Comparison of ENCODE assay signal across 12 cellular contexts in genomic region chr1:25688390-25689119, GRCh38.
A peak's percentile ranks its signal among the peaks of the same experiment; 100 is the strongest.
DNase-seq lines count a peak whose midpoint lies in the region; ATAC-seq and TF ChIP-seq lines count a peak whose summit lies in the region.
"Had no signal": no experiment of that assay in that cellular context is flagged by ENCODE, and none has a peak within 500 bp of the region (broad histone marks: within the 10 kb centered on the region; RNA-seq: fewer than 3 reads in every experiment).

No MANE protein-coding gene starts in this region.

- H3K4me3 ChIP-seq in AG04450 (ENCODE audit: low read depth, low read length): no peak overlapping the region
- no peak overlapping the region for H3K4me3 ChIP-seq in naive thymus-derived CD4-positive, alpha-beta T cell (ENCODE audit: low read length)
- H3K4me3 ChIP-seq: BLaER1 had no signal

- DNase-seq in AG04450 (ENCODE audit: low read depth, low spot score) (no peak), LoVo (ENCODE audit: low spot score) (peak; percentile 4), dedifferentiated amniotic fluid mesenchymal stem cell (ENCODE audit: extremely low spot score) (peak; percentile 34), ACHN (no peak), KG1 (lab: John Stamatoyannopoulos, UW) (no peak), KBM-7 (no peak)
- DNase-seq in naive thymus-derived CD4-positive, alpha-beta T cell: no peak
- DNase-seq: brain microvascular endothelial cell, foreskin melanocyte, H7 had no signal

- peak overlapping the region in 7 of 9 donors; percentile 54 to 98 (median 81) for H3K27ac Mint-ChIP-seq in naive thymus-derived CD4-positive, alpha-beta T cell

- H3K27ac ChIP-seq in AG04450 (ENCODE audit: low read depth, low read length): peak overlapping the region; percentile 33
- no peak overlapping the region for H3K27ac ChIP-seq in naive thymus-derived CD4-positive, alpha-beta T cell (ENCODE audit: low read depth, low read length)
- H3K27ac ChIP-seq: BLaER1, brain microvascular endothelial cell had no signal

- H3K27me3 Mint-ChIP-seq in naive thymus-derived CD4-positive, alpha-beta T cell: peaks cover 0 to 76% (median 0%) of the 10 kb centered on the region in 5 donors

- POLR2A ChIA-PET in AG04450 (lab: Yijun Ruan, JAX): no interaction called here
- POLR2A ChIA-PET in naive thymus-derived CD4-positive, alpha-beta T cell (lab: Charles Lee): interaction anchor here (1.0 to 1.2 kb wide), 3 partner anchors 10 to 20 kb away, joined by 3 to 5 read pairs (median 4); no protein-coding TSS in a partner anchor

- CTCF ChIA-PET in AG04450 (lab: Charles Lee): no interaction called here
- CTCF ChIA-PET in naive thymus-derived CD4-positive, alpha-beta T cell (lab: Charles Lee): interaction anchor here (1.5 kb wide), 1 partner anchor 80 kb away, joined by 3 read pairs; no protein-coding TSS in a partner anchor

- peaks cover 0 to 40% of the 10 kb centered on the region in 2 donors for H3K4me1 ChIP-seq in naive thymus-derived CD4-positive, alpha-beta T cell (ENCODE audit: control insufficient read depth in 2 of 2, insufficient read depth in 2 of 2, low read length in 2 of 2)

- peaks cover 4 to 87% (median 81%) of the 10 kb centered on the region in 7 donors for H3K4me1 Mint-ChIP-seq in naive thymus-derived CD4-positive, alpha-beta T cell

- in situ Hi-C loops in ACHN (cut with HindIII; ENCODE audit: low pct_ligation_motif_present, low pct_unique_long_range_greater_than_20kb, low sequenced_read_pairs): no loop called here
- in situ Hi-C loops in KBM-7 (cut with MboI; ENCODE audit: low pct_unique_long_range_greater_than_20kb, low sequenced_read_pairs): no loop called here

- no peaks in the 10 kb centered on the region for H3K9me3 Mint-ChIP-seq in naive thymus-derived CD4-positive, alpha-beta T cell

- H3K9me3 ChIP-seq in AG04450 (ENCODE audit: control insufficient read depth, insufficient read depth, low read length): no peaks in the 10 kb centered on the region
- no peaks in the 10 kb centered on the region for H3K9me3 ChIP-seq in naive thymus-derived CD4-positive, alpha-beta T cell (ENCODE audit: control insufficient read depth in 2 of 3, low read length in 3 of 3)
- H3K9me3 ChIP-seq: BLaER1 had no signal

- intact Hi-C loops in naive thymus-derived CD4-positive, alpha-beta T cell (cut with micrococcal nuclease): no loop called here

- no peaks in the 10 kb centered on the region for H3K27me3 ChIP-seq in AG04450 (ENCODE audit: control insufficient read depth, insufficient read depth, low read length)
- no peaks in the 10 kb centered on the region for H3K27me3 ChIP-seq in naive thymus-derived CD4-positive, alpha-beta T cell (ENCODE audit: control insufficient read depth in 2 of 2, insufficient read depth in 2 of 2, low read length in 2 of 2)
- H3K27me3 ChIP-seq: BLaER1 had no signal

- TF ChIP-seq CTCF in AG04450 (IDR thresholded peaks at IDR 0.05; ENCODE audit: low read depth, low read length): no peak

- H3K36me3 Mint-ChIP-seq in naive thymus-derived CD4-positive, alpha-beta T cell: peaks cover 0 to 30% (median 7%) of the 10 kb centered on the region in 5 donors

- H3K36me3 ChIP-seq in naive thymus-derived CD4-positive, alpha-beta T cell (ENCODE audit: control insufficient read depth in 2 of 3, insufficient read depth in 3 of 3, low read length in 3 of 3): peaks cover 0 to 33% (median 6%) of the 10 kb centered on the region in 3 experiments
- H3K36me3 ChIP-seq: BLaER1, brain microvascular endothelial cell had no signal

- no peak overlapping the region for H3K4me3 Mint-ChIP-seq in naive thymus-derived CD4-positive, alpha-beta T cell

- ATAC-seq in naive thymus-derived CD4-positive, alpha-beta T cell: no peak
- ATAC-seq in GM19023 (IDR thresholded peaks at IDR 0.05; ENCODE audit: unreplicated experiment): no peak

Comparison
In these comparisons a context has a peak if more than half of its experiments do, and no peak if none do; other contexts are left out.
1. DNase-seq: peak in LoVo (single experiment) and dedifferentiated amniotic fluid mesenchymal stem cell (single experiment); none in AG04450 (single experiment), naive thymus-derived CD4-positive, alpha-beta T cell (0 of 9), ACHN (single experiment), KG1 (single experiment) and KBM-7 (single experiment).